In genomic region chr13:41935501-41935900, GRCh38 we compare ENCODE assay signal across 23 cellular contexts.
"Had no signal": no experiment of that assay in that cellular context is flagged by ENCODE, and none has a peak within 500 bp of the region (broad histone marks: within the 10 kb centered on the region; RNA-seq: fewer than 3 reads in every experiment).

No MANE protein-coding gene starts in this region.

- H3K9me3 ChIP-seq: ovary, prostate gland, sigmoid colon, thoracic aorta, tibial artery, upper lobe of right lung had no signal

- ATAC-seq: naive thymus-derived CD4-positive, alpha-beta T cell; natural killer cell treated with Interleukin-12 subunit alpha and Interleukin-12 subunit beta and Interleukin-15 and Interleukin-18, amount 100 ng/mL, for 72 hours; right cardiac atrium; stimulated activated effector memory CD8-positive, alpha-beta T cell treated with anti-CD3 and anti-CD28 coated beads, Interleukin-12 subunit alpha, Interleukin-12 subunit beta, amount 100 ng/mL, for 72 hours; upper lobe of right lung had no signal

- H3K4me3 ChIP-seq: left ventricle myocardium inferior, lung, ovary, prostate gland, sigmoid colon, spleen, suprapubic skin, thoracic aorta, tibial artery, upper lobe of right lung had no signal

- H3K36me3 ChIP-seq: left ventricle myocardium inferior, ovary, prostate gland, sigmoid colon, thoracic aorta, tibial artery, upper lobe of right lung had no signal

- H3K27ac ChIP-seq: left ventricle myocardium inferior, ovary, prostate gland, sigmoid colon, spleen, suprapubic skin, thoracic aorta, tibial artery, upper lobe of right lung had no signal

- H3K27me3 ChIP-seq: ovary, sigmoid colon, spleen, suprapubic skin, tibial artery, upper lobe of right lung had no signal

- H3K4me1 ChIP-seq: prostate gland, suprapubic skin, tibial artery, upper lobe of right lung had no signal

- DNase-seq: hippocampal formation; left ventricle myocardium inferior; mesendoderm; naive thymus-derived CD4-positive, alpha-beta T cell; ovary; retina; right cardiac atrium; sigmoid colon; spleen; stimulated activated CD4-positive, alpha-beta T cell treated with anti-CD3 and anti-CD28 coated beads, Interleukin-4, amount 100 ng/mL, for 24 hours; stimulated activated naive CD4-positive, alpha-beta T cell; tibial artery; trophoblast cell; upper lobe of right lung had no signal

- FAIRE-seq: keratinocyte, small intestine, urothelium cell line had no signal
